ENCODE assay signal across 8 cellular contexts in genomic region chr20:32534661-32535240, GRCh38.
DNase-seq lines count a peak whose midpoint lies in the region; ATAC-seq and TF ChIP-seq lines count a peak whose summit lies in the region.

No MANE protein-coding gene starts in this region.

- peak overlapping the region; percentile 79 for H3K9ac ChIP-seq in DND-41 (ENCODE audit: low read depth, low read length)

- peaks cover 58% of the 10 kb centered on the region for H3K4me1 ChIP-seq in DND-41 (ENCODE audit: insufficient read depth, low read length)

- no peaks in the 10 kb centered on the region; the same call in 1 of the 2 replicates for H3K36me3 ChIP-seq in DND-41 (ENCODE audit: insufficient read depth, low read length)

- H3K9me3 Mint-ChIP-seq in nephron progenitor cell, result no peaks in the 10 kb centered on the region

- TF ChIP-seq CTCF in DND-41 (IDR thresholded peaks at IDR 0.05; ENCODE audit: borderline replicate concordance, extremely low read depth, low read length, poor library complexity, severe bottlenecking) (no peak), nephron progenitor cell (IDR thresholded peaks at IDR 0.05) (no peak)

- peak overlapping the region; percentile 95 for H3K27ac ChIP-seq in DND-41 (ENCODE audit: low read length)

- peaks cover 53% of the 10 kb centered on the region for H3K4me1 Mint-ChIP-seq in nephron progenitor cell

- H3K4me2 ChIP-seq in DND-41 (ENCODE audit: insufficient read depth, low read length), result peak overlapping the region; percentile 77

- no peak overlapping the region for H2AFZ ChIP-seq in DND-41 (ENCODE audit: low read depth, low read length)

- no peaks in the 10 kb centered on the region for H3K9me3 ChIP-seq in DND-41 (ENCODE audit: insufficient read depth, low read length, severe bottlenecking)

- H3K4me3 Mint-ChIP-seq in nephron progenitor cell, result peak overlapping the region; percentile 75

- ATAC-seq in DND-41 (ENCODE audit: insufficient read depth, low read depth) (peak; percentile 47), HG02973 (IDR thresholded peaks at IDR 0.05; ENCODE audit: unreplicated experiment) (no peak), HG03565 (IDR thresholded peaks at IDR 0.05; ENCODE audit: unreplicated experiment) (no peak)

- peaks cover 55% of the 10 kb centered on the region for H3K79me2 ChIP-seq in DND-41 (ENCODE audit: insufficient read depth, low read length)

- H3K27me3 ChIP-seq in DND-41 (ENCODE audit: insufficient read depth, low read length, poor library complexity), result no peaks in the 10 kb centered on the region

- peaks cover 10% of the 10 kb centered on the region for H3K27me3 Mint-ChIP-seq in nephron progenitor cell (ENCODE audit: low read depth, poor library complexity)

- peak overlapping the region in 1 of 2 experiments; percentile 13; a peak in 1 of 4 replicates for H3K4me3 ChIP-seq in DND-41 (ENCODE audit: low read depth in 1 of 2, low read length in 2 of 2)

- peak; percentile 87 for DNase-seq in DND-41
- peak; percentile 54 for DNase-seq in NCI-H69 (lab: John Stamatoyannopoulos, UW)
- peak; percentile 55 for DNase-seq in activated T-helper 1 cell treated with Interleukin-2 at 50 U/mL for 16 hours (ENCODE audit: low read depth)
- no peak for DNase-seq in nephron progenitor cell
- no peak for DNase-seq in 8988T
- DNase-seq in AG08396 (ENCODE audit: low spot score), result no peak

- H4K20me1 ChIP-seq in DND-41 (ENCODE audit: insufficient read depth, low read length), result no peaks in the 10 kb centered on the region

- H3K36me3 Mint-ChIP-seq in nephron progenitor cell (ENCODE audit: low read depth), result no peaks in the 10 kb centered on the region

- H3K27ac Mint-ChIP-seq in nephron progenitor cell, result peak overlapping the region; percentile 76

Comparison
In these comparisons a context has a peak if more than half of its experiments do, and no peak if none do; other contexts are left out.
1. DNase-seq: peak in DND-41 (single experiment), NCI-H69 (single experiment) and activated T-helper 1 cell treated with Interleukin-2 at 50 U/mL for 16 hours (single experiment); none in nephron progenitor cell (single experiment), 8988T (single experiment) and AG08396 (single experiment).